ENCODE assay signal across 10 cellular contexts in the genomic region with DNA sequence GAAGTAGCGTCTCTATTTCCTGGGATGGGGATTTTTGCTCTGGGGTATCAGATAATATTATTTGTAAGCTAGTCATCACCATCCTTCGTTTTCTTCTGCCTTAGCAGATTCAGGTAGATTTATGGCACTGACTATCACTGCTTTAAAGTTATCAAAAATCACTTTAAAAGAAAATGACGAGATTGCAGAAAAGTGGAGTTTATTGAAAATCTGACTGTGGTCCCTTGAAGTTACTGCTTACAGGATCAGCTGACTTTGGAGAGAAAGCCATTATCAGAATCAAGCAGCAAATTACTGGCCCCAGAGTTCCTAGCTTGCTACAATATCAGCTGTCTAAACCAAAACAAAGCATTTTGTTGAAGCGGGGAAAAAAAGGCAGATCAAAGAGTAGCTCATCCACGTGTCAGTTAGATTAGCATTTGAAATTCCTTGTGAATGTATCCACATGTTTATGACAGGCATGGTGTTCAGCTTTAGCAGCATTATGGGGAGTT. TPM values are rescaled to one million over a fixed set of nuclear protein-coding genes. Genes with fewer than 3 reads are reported as not detected.
DNase-seq lines count a peak whose midpoint lies in the region; ATAC-seq and TF ChIP-seq lines count a peak whose summit lies in the region.
"Had no signal": no experiment of that assay in that cellular context is flagged by ENCODE, and none has a peak within 500 bp of the region (broad histone marks: within the 10 kb centered on the region; RNA-seq: fewer than 3 reads in every experiment).

No MANE protein-coding gene starts in this region.

- no peak for DNase-seq in activated CD4-positive, alpha-beta T cell treated with anti-CD3 and anti-CD28 coated beads, Interleukin-2, amount 10 ng/mL, durations not matched to agents 24 days and 14 days
- DNase-seq in activated CD4-positive, alpha-beta T cell treated with anti-CD3 and anti-CD28 coated beads for 4 hours, result no peak
- no peak for DNase-seq in chondrocyte (ENCODE audit: low spot score)
- no peak for DNase-seq in mesothelial cell of epicardium (ENCODE audit: low spot score in 2 of 2, unreplicated experiment in 2 of 2)
- no peak for DNase-seq in central memory CD4-positive, alpha-beta T cell
- DNase-seq: SK-N-SH had no signal

- no peaks in the 10 kb centered on the region for H3K27me3 ChIP-seq in thymus (ENCODE audit: control insufficient read depth, insufficient read depth)
- H3K27me3 ChIP-seq: ovary had no signal

- intact Hi-C loops in activated CD4-positive, alpha-beta T cell treated with anti-CD3 and anti-CD28 coated beads, Interleukin-2, amount 10 ng/mL, durations not matched to agents 24 days and 14 days (cut with micrococcal nuclease), result no loop called here

- peaks cover 8% of the 10 kb centered on the region for H3K4me1 ChIP-seq in thymus (ENCODE audit: control insufficient read depth, insufficient read depth, low read length)

- H3K36me3 ChIP-seq in thymus (ENCODE audit: control insufficient read depth, insufficient read depth), result no peaks in the 10 kb centered on the region
- H3K36me3 ChIP-seq: ovary had no signal

- H3K4me3 Mint-ChIP-seq in activated CD4-positive, alpha-beta T cell treated with anti-CD3 and anti-CD28 coated beads, Interleukin-2, amount 10 ng/mL, durations not matched to agents 24 days and 14 days, result no peak overlapping the region
- H3K4me3 Mint-ChIP-seq in chondrocyte (ENCODE audit: unreplicated experiment), result no peak overlapping the region
- no peak overlapping the region for H3K4me3 Mint-ChIP-seq in mesothelial cell of epicardium

- no peak for ATAC-seq in GM18498 (IDR thresholded peaks at IDR 0.05; ENCODE audit: unreplicated experiment)
- ATAC-seq in GM19467 (IDR thresholded peaks at IDR 0.05; ENCODE audit: unreplicated experiment), result no peak

- peaks cover 67% of the 10 kb centered on the region for H3K4me1 Mint-ChIP-seq in activated CD4-positive, alpha-beta T cell treated with anti-CD3 and anti-CD28 coated beads, Interleukin-2, amount 10 ng/mL, durations not matched to agents 24 days and 14 days
- H3K4me1 Mint-ChIP-seq in chondrocyte (ENCODE audit: low read depth), result peaks cover 50% of the 10 kb centered on the region
- H3K4me1 Mint-ChIP-seq in mesothelial cell of epicardium, result peaks cover 19% of the 10 kb centered on the region

- H3K36me3 Mint-ChIP-seq in activated CD4-positive, alpha-beta T cell treated with anti-CD3 and anti-CD28 coated beads, Interleukin-2, amount 10 ng/mL, durations not matched to agents 24 days and 14 days (ENCODE audit: low read depth), result peaks cover 59% of the 10 kb centered on the region
- H3K36me3 Mint-ChIP-seq in chondrocyte (ENCODE audit: low read depth), result no peaks in the 10 kb centered on the region
- peaks cover 5% of the 10 kb centered on the region for H3K36me3 Mint-ChIP-seq in mesothelial cell of epicardium

- no peak overlapping the region for H3K4me3 ChIP-seq in thymus (ENCODE audit: low read length)
- H3K4me3 ChIP-seq: ovary had no signal

- no peaks in the 10 kb centered on the region for H3K9me3 ChIP-seq in thymus (ENCODE audit: control insufficient read depth)
- H3K9me3 ChIP-seq: ovary, SK-N-SH had no signal

- H3K27ac ChIP-seq in thymus (ENCODE audit: low read depth), result peak overlapping the region; percentile 53

- no peaks in the 10 kb centered on the region for H3K9me3 Mint-ChIP-seq in activated CD4-positive, alpha-beta T cell treated with anti-CD3 and anti-CD28 coated beads, Interleukin-2, amount 10 ng/mL, durations not matched to agents 24 days and 14 days
- H3K9me3 Mint-ChIP-seq in chondrocyte (ENCODE audit: low read depth), result no peaks in the 10 kb centered on the region
- H3K9me3 Mint-ChIP-seq in mesothelial cell of epicardium, result no peaks in the 10 kb centered on the region

- 49% methylated on average over 5 of the region's 5 CpGs for WGBS in thymus

- TF ChIP-seq CTCF in chondrocyte (IDR thresholded peaks at IDR 0.05) (no peak), mesothelial cell of epicardium (IDR thresholded peaks at IDR 0.05; ENCODE audit: unreplicated experiment) (no peak)

- no peaks in the 10 kb centered on the region for H3K27me3 Mint-ChIP-seq in activated CD4-positive, alpha-beta T cell treated with anti-CD3 and anti-CD28 coated beads, Interleukin-2, amount 10 ng/mL, durations not matched to agents 24 days and 14 days
- H3K27me3 Mint-ChIP-seq in chondrocyte (ENCODE audit: low read depth) (no peaks in the 10 kb centered on the region), mesothelial cell of epicardium (ENCODE audit: low read depth) (no peaks in the 10 kb centered on the region)

- peak overlapping the region; percentile 34 for H3K27ac Mint-ChIP-seq in activated CD4-positive, alpha-beta T cell treated with anti-CD3 and anti-CD28 coated beads, Interleukin-2, amount 10 ng/mL, durations not matched to agents 24 days and 14 days
- H3K27ac Mint-ChIP-seq in chondrocyte (ENCODE audit: unreplicated experiment) (peak overlapping the region; percentile 92), mesothelial cell of epicardium (peak overlapping the region; percentile 13)

RNA-seq across cellular contexts. Expression of a gene that starts 18.5 kb away (rescaled TPM):
- total RNA-seq in activated CD4-positive, alpha-beta T cell treated with anti-CD3 and anti-CD28 coated beads, Interleukin-2, amount 10 ng/mL, durations not matched to agents 24 days and 14 days, result 60.2 and 63.1 TPM in 2 replicates
- 8.3 to 15.9 TPM (median 14.0 TPM) in 3 replicates for total RNA-seq in chondrocyte
- total RNA-seq in mesothelial cell of epicardium, result 19.1 to 20.8 TPM (median 20.6 TPM) in 3 replicates
- polyA plus RNA-seq in thymus, result 16.3 TPM

Comparison
In these comparisons a context has a peak if more than half of its experiments do, and no peak if none do; other contexts are left out.
1. H3K27ac Mint-ChIP-seq: peak in every context shown above with its lines; median percentile 92 in chondrocyte; 34 in activated CD4-positive, alpha-beta T cell treated with anti-CD3 and anti-CD28 coated beads, Interleukin-2, amount 10 ng/mL, durations not matched to agents 24 days and 14 days; 13 in mesothelial cell of epicardium.